ENCODE assay signal across 8 cellular contexts in genomic region chr6:57267586-57268293, GRCh38. TPM values are rescaled to one million over a fixed set of nuclear protein-coding genes. Genes with fewer than 3 reads are reported as not detected.
DNase-seq lines count a peak whose midpoint lies in the region; ATAC-seq, FAIRE-seq and TF ChIP-seq lines count a peak whose summit lies in the region.

No MANE protein-coding gene starts in this region.

- H3K9me1 ChIP-seq in keratinocyte (ENCODE audit: control insufficient read depth, extremely low read depth, insufficient read depth, low read length) = no peaks in the 10 kb centered on the region

- no peaks in the 10 kb centered on the region for H3K4me1 Mint-ChIP-seq in CD4-positive, CD25-positive, alpha-beta regulatory T cell

- dilution Hi-C loops in keratinocyte (cut with MboI; ENCODE audit: extremely low pct_ligation_motif_present, low sequenced_read_pairs) = no loop called here

- H3K27me3 Mint-ChIP-seq in CD4-positive, CD25-positive, alpha-beta regulatory T cell = peaks cover 12% of the 10 kb centered on the region

- no peaks in the 10 kb centered on the region for H3K79me2 ChIP-seq in keratinocyte (ENCODE audit: control insufficient read depth, insufficient read depth, low read length)

- peak; percentile 27 to 71 (median 45) for TF ChIP-seq CTCF in keratinocyte (optimal IDR thresholded peaks at IDR 0.05 in 1 of 3, IDR thresholded peaks at IDR 0.05 in 1 of 3, conservative IDR thresholded peaks at IDR 0.05 in 1 of 3; ENCODE audit: extremely low read depth in 1 of 3, insufficient read depth in 2 of 3, low read length in 3 of 3)

- H3K4me2 ChIP-seq in keratinocyte (ENCODE audit: control insufficient read depth, extremely low read depth, insufficient read depth, low read depth, low read length) = peak overlapping the region; percentile 38

- H3K4me1 ChIP-seq in CD4-positive, CD25-positive, alpha-beta regulatory T cell (ENCODE audit: control insufficient read depth, insufficient read depth, low read length, poor library complexity, severe bottlenecking) = no peaks in the 10 kb centered on the region
- peaks cover 22% of the 10 kb centered on the region for H3K4me1 ChIP-seq in keratinocyte (ENCODE audit: control insufficient read depth, extremely low read depth, insufficient read depth, low read length)

- H3K27me3 ChIP-seq in CD4-positive, CD25-positive, alpha-beta regulatory T cell (ENCODE audit: control insufficient read depth, insufficient read depth, low read length) = no peaks in the 10 kb centered on the region
- H3K27me3 ChIP-seq in keratinocyte (ENCODE audit: control insufficient read depth, extremely low read depth, insufficient read depth, low read length) = no peaks in the 10 kb centered on the region

- no peaks in the 10 kb centered on the region for H3K9me3 ChIP-seq in CD4-positive, CD25-positive, alpha-beta regulatory T cell (ENCODE audit: control insufficient read depth in 2 of 2, low read length in 2 of 2)
- no peaks in the 10 kb centered on the region for H3K9me3 ChIP-seq in keratinocyte (ENCODE audit: control insufficient read depth, low read depth, low read length)

- H3K36me3 Mint-ChIP-seq in CD4-positive, CD25-positive, alpha-beta regulatory T cell = no peaks in the 10 kb centered on the region

- H3K9ac ChIP-seq in keratinocyte (ENCODE audit: control insufficient read depth, extremely low read depth, insufficient read depth, low read length) = no peak overlapping the region

- peak; percentile 5 to 42 (median 29) for DNase-seq in CD4-positive, CD25-positive, alpha-beta regulatory T cell
- DNase-seq in GOT3 (lab: John Stamatoyannopoulos, UW) = peak; percentile 21
- peak; percentile 75 for DNase-seq in OCI-M1 (lab: John Stamatoyannopoulos, UW)
- peak; percentile 96 for DNase-seq in astrocyte of the hippocampus (ENCODE audit: low read depth, low spot score)
- DNase-seq in keratinocyte (ENCODE audit: low read depth, low spot score) = peak; percentile 68
- DNase-seq in stimulated activated CD4-positive, alpha-beta T cell treated with anti-CD3 and anti-CD28 coated beads, Interleukin-4, amount 100 ng/mL, for 48 hours (ENCODE audit: low read depth in 2 of 2) = peak; percentile 22 to 24

- no peaks in the 10 kb centered on the region for H4K20me1 ChIP-seq in keratinocyte (ENCODE audit: control insufficient read depth, extremely low read depth, insufficient read depth, low read length)

- H3K4me3 Mint-ChIP-seq in CD4-positive, CD25-positive, alpha-beta regulatory T cell = no peak overlapping the region

- no peak overlapping the region for H3K27ac Mint-ChIP-seq in CD4-positive, CD25-positive, alpha-beta regulatory T cell

- ATAC-seq in CD4-positive, CD25-positive, alpha-beta regulatory T cell (ENCODE audit: low read depth in 2 of 2) = no peak
- ATAC-seq in GM21447 (IDR thresholded peaks at IDR 0.05; ENCODE audit: unreplicated experiment) (no peak), HG03045 (IDR thresholded peaks at IDR 0.05; ENCODE audit: unreplicated experiment) (no peak)

- H2AFZ ChIP-seq in keratinocyte (ENCODE audit: control insufficient read depth, low read length) = peak overlapping the region; percentile 47

- peaks cover 0 to 3% (median 0%) of the 10 kb centered on the region in 7 donors for H3K9me3 Mint-ChIP-seq in CD4-positive, CD25-positive, alpha-beta regulatory T cell

- no peaks in the 10 kb centered on the region for H3K36me3 ChIP-seq in CD4-positive, CD25-positive, alpha-beta regulatory T cell (ENCODE audit: control insufficient read depth, insufficient read depth, low read length)
- no peaks in the 10 kb centered on the region for H3K36me3 ChIP-seq in keratinocyte (ENCODE audit: control insufficient read depth in 2 of 2, extremely low read depth in 1 of 2, insufficient read depth in 2 of 2, low read length in 2 of 2)

- no peak overlapping the region for H3K4me3 ChIP-seq in CD4-positive, CD25-positive, alpha-beta regulatory T cell (ENCODE audit: low read depth, low read length)
- no peak overlapping the region for H3K4me3 ChIP-seq in keratinocyte (ENCODE audit: control insufficient read depth in 2 of 3, extremely low read depth in 1 of 3, insufficient read depth in 2 of 3, low read depth in 1 of 3, low read length in 3 of 3)

- peak; percentile 93 for FAIRE-seq in keratinocyte (lab: Jason Lieb, UNC)

- no peak overlapping the region for H3K27ac ChIP-seq in CD4-positive, CD25-positive, alpha-beta regulatory T cell (ENCODE audit: insufficient read depth, low read length, poor library complexity, severe bottlenecking)
- H3K27ac ChIP-seq in keratinocyte (ENCODE audit: control insufficient read depth, insufficient read depth, low read length) = peak overlapping the region; percentile 44

RNA-seq across cellular contexts. Expression of gene RAB23, which starts 45.6 kb away (rescaled TPM):
- 0.07 TPM for total RNA-seq in CD4-positive, CD25-positive, alpha-beta regulatory T cell
- polyA plus RNA-seq in CD4-positive, CD25-positive, alpha-beta regulatory T cell = under 1 TPM in 3 of 4 donors, not detected in 1; 0.08 to 0.56 (median 0.49) TPM
- polyA plus RNA-seq in keratinocyte = 7.3 to 14.6 TPM (median 10.0 TPM) in 3 replicates
- polyA plus RNA-seq in keratinocyte (2011; ENCODE audit: low read depth) = 8.1 TPM
- 6.7 and 17.5 TPM in 2 replicates for polyA plus RNA-seq in keratinocyte (2011; cell fraction: cytosol; rRNA removed)
- 7.6 and 8.5 TPM in 2 replicates for polyA plus RNA-seq in keratinocyte (2011; cell fraction: nucleus; rRNA removed)
- polyA plus RNA-seq in keratinocyte (2012; ENCODE audit: low replicate concordance) = 8.7 and 9.2 TPM in 2 replicates
- polyA minus RNA-seq in keratinocyte = 3.8 to 9.6 TPM (median 5.0 TPM) in 3 replicates
- 6.3 TPM for polyA minus RNA-seq in keratinocyte (2011; cell fraction: cytosol; rRNA and poly(A)+ RNA removed)
- polyA minus RNA-seq in keratinocyte (2011; cell fraction: nucleus; rRNA and poly(A)+ RNA removed) = 2.5 and 6.4 TPM in 2 replicates

RNA-seq across cellular contexts. Expression of gene PRIM2, which starts 49.7 kb away (rescaled TPM):
- 19.5 TPM for total RNA-seq in CD4-positive, CD25-positive, alpha-beta regulatory T cell
- 10 to 100 TPM; 11.5 to 18.5 (median 14.0) TPM for polyA plus RNA-seq in CD4-positive, CD25-positive, alpha-beta regulatory T cell
- polyA plus RNA-seq in keratinocyte = 6.0 to 12.8 TPM (median 10.0 TPM) in 3 replicates
- 3.7 TPM for polyA plus RNA-seq in keratinocyte (2011; ENCODE audit: low read depth)
- 4.6 and 8.9 TPM in 2 replicates for polyA plus RNA-seq in keratinocyte (2011; cell fraction: cytosol; rRNA removed)
- 6.4 and 6.7 TPM in 2 replicates for polyA plus RNA-seq in keratinocyte (2011; cell fraction: nucleus; rRNA removed)
- polyA plus RNA-seq in keratinocyte (2012; ENCODE audit: low replicate concordance) = 3.0 and 9.2 TPM in 2 replicates
- 4.2 to 18.1 TPM (median 9.4 TPM) in 3 replicates for polyA minus RNA-seq in keratinocyte
- 5.8 TPM for polyA minus RNA-seq in keratinocyte (2011; cell fraction: cytosol; rRNA and poly(A)+ RNA removed)
- polyA minus RNA-seq in keratinocyte (2011; cell fraction: nucleus; rRNA and poly(A)+ RNA removed) = 13.1 and 16.7 TPM in 2 replicates

Comparison
In these comparisons a context has a peak if more than half of its experiments do, and no peak if none do; other contexts are left out.
1. DNase-seq: peak in every context shown above with its lines; median percentile 96 in astrocyte of the hippocampus; 75 in OCI-M1; 68 in keratinocyte; 29 in CD4-positive, CD25-positive, alpha-beta regulatory T cell; 23 in stimulated activated CD4-positive, alpha-beta T cell treated with anti-CD3 and anti-CD28 coated beads, Interleukin-4, amount 100 ng/mL, for 48 hours; 21 in GOT3.
2. RNA of gene RAB23, which starts 45.6 kb away (polyA plus RNA-seq): 6.7 to 17.5 TPM in keratinocyte; 0.08 to 0.56 TPM in CD4-positive, CD25-positive, alpha-beta regulatory T cell; every median in the first group is over 4 times any median in the second.